ENCODE assay signal across 17 cellular contexts in the genomic region with DNA sequence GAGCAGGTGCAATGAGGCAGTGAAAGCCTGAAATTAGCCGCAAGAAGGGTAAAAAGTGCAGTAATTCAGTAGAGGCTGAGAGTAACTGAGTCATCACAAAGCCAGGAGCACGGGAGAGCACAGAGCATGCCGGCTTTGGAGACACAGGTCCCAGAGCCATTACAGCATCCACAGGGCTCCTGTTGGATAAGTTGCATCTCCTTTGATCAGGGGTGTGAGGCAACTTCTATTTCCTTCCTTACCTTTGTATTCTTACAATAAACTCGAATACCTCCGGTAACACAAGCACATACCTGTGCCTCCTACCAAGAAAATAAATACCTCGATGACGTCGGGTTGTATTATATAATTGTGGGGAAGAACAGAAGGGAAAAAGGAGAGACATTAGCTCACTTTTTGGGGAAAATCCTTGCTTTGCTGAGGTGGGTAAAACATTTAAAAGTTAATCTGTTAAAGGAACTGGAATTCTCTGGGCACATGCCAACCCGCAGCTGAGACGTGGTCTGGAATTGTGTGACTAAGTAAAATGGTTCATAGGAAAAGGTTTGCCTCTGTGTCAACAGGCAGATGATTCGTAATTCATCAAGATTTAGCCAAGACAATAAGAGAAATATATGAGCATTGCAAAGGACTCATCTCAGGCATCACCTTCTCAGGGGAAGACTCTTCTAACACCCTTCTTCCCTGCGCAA.
A peak's percentile ranks its signal among the peaks of the same experiment; 100 is the strongest.
DNase-seq lines count a peak whose midpoint lies in the region; ATAC-seq, FAIRE-seq and TF ChIP-seq lines count a peak whose summit lies in the region.
"Had no signal": no experiment of that assay in that cellular context is flagged by ENCODE, and none has a peak within 500 bp of the region (broad histone marks: within the 10 kb centered on the region; RNA-seq: fewer than 3 reads in every experiment).

No MANE protein-coding gene starts in this region.

- DNase-seq in AG10803 (ENCODE audit: low read depth) (peak; percentile 75), HS-5 (ENCODE audit: low read depth) (peak; percentile 100), astrocyte (ENCODE audit: low read depth) (peak; percentile 84), iPS DF 4.7 (ENCODE audit: extremely low read depth, low spot score) (peak; percentile 5), NCI-H1105 (lab: John Stamatoyannopoulos, UW) (no peak), left ventricle myocardium inferior (no peak), NCI-H2171 treated with DMSO at 0.1 percent for 48 hours (lab: John Stamatoyannopoulos, UW) (no peak)
- DNase-seq: activated CD8-positive, alpha-beta T cell treated with anti-CD3 and anti-CD28 coated beads for 36 hours; AML-193; DMS 273 treated with DMSO at 0.1 percent for 48 hours; MM.1S; NCI-H2171 had no signal

- H3K9me3 ChIP-seq in astrocyte (ENCODE audit: insufficient read depth, low read depth, low read length): no peaks in the 10 kb centered on the region
- peaks cover 30% of the 10 kb centered on the region for H3K9me3 ChIP-seq in left ventricle myocardium inferior (replicated peaks)
- H3K9me3 ChIP-seq: ascending aorta had no signal

- H3K36me3 ChIP-seq in astrocyte (ENCODE audit: insufficient read depth, low read length): no peaks in the 10 kb centered on the region
- no peaks in the 10 kb centered on the region for H3K36me3 ChIP-seq in left ventricle myocardium inferior
- H3K36me3 ChIP-seq: ascending aorta had no signal

- H3K27ac ChIP-seq in astrocyte (ENCODE audit: low read depth, low read length) (peak overlapping the region; percentile 45), left ventricle myocardium inferior (replicated peaks) (no peak overlapping the region)
- H3K27ac ChIP-seq: ascending aorta had no signal

- no peak overlapping the region for H3K4me3 Mint-ChIP-seq in astrocyte (ENCODE audit: unreplicated experiment)
- H3K4me3 Mint-ChIP-seq: activated CD8-positive, alpha-beta T cell treated with anti-CD3 and anti-CD28 coated beads for 36 hours; activated T-helper 17 cell treated with anti-CD3 and anti-CD28 coated beads, Interleukin-2, amount 50 U/mL, for 72 hours had no signal

- H3K27me3 ChIP-seq in astrocyte (ENCODE audit: insufficient read depth, low read length): no peaks in the 10 kb centered on the region
- H3K27me3 ChIP-seq in left ventricle myocardium inferior (ENCODE audit: low read depth): no peaks in the 10 kb centered on the region
- H3K27me3 ChIP-seq: ascending aorta had no signal

- H3K9ac ChIP-seq in astrocyte (ENCODE audit: low read length): no peak overlapping the region

- no peaks in the 10 kb centered on the region for H3K27me3 Mint-ChIP-seq in astrocyte (ENCODE audit: low read depth, unreplicated experiment)
- H3K27me3 Mint-ChIP-seq: activated CD8-positive, alpha-beta T cell treated with anti-CD3 and anti-CD28 coated beads for 36 hours; activated T-helper 17 cell treated with anti-CD3 and anti-CD28 coated beads, Interleukin-2, amount 50 U/mL, for 72 hours had no signal

- TF ChIP-seq CTCF in AG10803 (conservative IDR thresholded peaks at IDR 0.05; ENCODE audit: low read length): no peak
- no peak for TF ChIP-seq CTCF in astrocyte (IDR thresholded peaks at IDR 0.05; ENCODE audit: insufficient read depth, low read depth, low read length)
- TF ChIP-seq CTCF in left ventricle myocardium inferior (IDR thresholded peaks at IDR 0.05; ENCODE audit: borderline replicate concordance): no peak

- peaks cover 6% of the 10 kb centered on the region for H3K9me3 Mint-ChIP-seq in astrocyte (ENCODE audit: unreplicated experiment)
- H3K9me3 Mint-ChIP-seq: activated T-helper 17 cell treated with anti-CD3 and anti-CD28 coated beads, Interleukin-2, amount 50 U/mL, for 72 hours had no signal

- no peak for ATAC-seq in HG02870 (IDR thresholded peaks at IDR 0.05; ENCODE audit: unreplicated experiment)
- ATAC-seq: activated CD8-positive, alpha-beta T cell treated with anti-CD3 and anti-CD28 coated beads for 36 hours; activated T-helper 17 cell treated with anti-CD3 and anti-CD28 coated beads, Interleukin-2, amount 50 U/mL, for 72 hours had no signal

- H3K4me2 ChIP-seq in astrocyte (ENCODE audit: low read length): peak overlapping the region; percentile 65

- no peak overlapping the region for H2AFZ ChIP-seq in astrocyte (ENCODE audit: low read depth, low read length)

- peak; percentile 59 for FAIRE-seq in astrocyte (lab: Jason Lieb, UNC)
- FAIRE-seq: keratinocyte, TTC549 had no signal

- H4K20me1 ChIP-seq in astrocyte (ENCODE audit: insufficient read depth, low read length): no peaks in the 10 kb centered on the region

- H3K4me1 ChIP-seq in astrocyte (ENCODE audit: insufficient read depth, low read length) (peaks cover 8% of the 10 kb centered on the region), left ventricle myocardium inferior (no peaks in the 10 kb centered on the region)
- H3K4me1 ChIP-seq: ascending aorta had no signal

- H3K79me2 ChIP-seq in astrocyte (ENCODE audit: insufficient read depth, low read length): no peaks in the 10 kb centered on the region

- intact Hi-C loops in left ventricle myocardium inferior (cut with micrococcal nuclease): no loop called here

- peak overlapping the region; percentile 16 for H3K27ac Mint-ChIP-seq in astrocyte (ENCODE audit: unreplicated experiment)
- H3K27ac Mint-ChIP-seq: activated CD8-positive, alpha-beta T cell treated with anti-CD3 and anti-CD28 coated beads for 36 hours; activated T-helper 17 cell treated with anti-CD3 and anti-CD28 coated beads, Interleukin-2, amount 50 U/mL, for 72 hours had no signal

- no peak overlapping the region for H3K4me3 ChIP-seq in AG10803 (ENCODE audit: low read length)
- no peak overlapping the region for H3K4me3 ChIP-seq in astrocyte (ENCODE audit: insufficient read depth, low read depth, low read length)
- no peak overlapping the region for H3K4me3 ChIP-seq in left ventricle myocardium inferior
- H3K4me3 ChIP-seq: ascending aorta had no signal

- no peaks in the 10 kb centered on the region for H3K36me3 Mint-ChIP-seq in astrocyte (ENCODE audit: low read depth, unreplicated experiment)

- peaks cover 10% of the 10 kb centered on the region for H3K4me1 Mint-ChIP-seq in astrocyte (ENCODE audit: low read depth, unreplicated experiment)
- H3K4me1 Mint-ChIP-seq: activated T-helper 17 cell treated with anti-CD3 and anti-CD28 coated beads, Interleukin-2, amount 50 U/mL, for 72 hours had no signal

Comparison
In these comparisons a context has a peak if more than half of its experiments do, and no peak if none do; other contexts are left out.
1. DNase-seq: peak in AG10803 (single experiment), HS-5 (single experiment), astrocyte (single experiment) and iPS DF 4.7 (single experiment); none in NCI-H1105 (single experiment), left ventricle myocardium inferior (single experiment) and NCI-H2171 treated with DMSO at 0.1 percent for 48 hours (single experiment).